9 cellular contexts compared by ENCODE assay signal in genomic region chr5:72248352-72249032, GRCh38.
DNase-seq lines count a peak whose midpoint lies in the region; ATAC-seq, FAIRE-seq and TF ChIP-seq lines count a peak whose summit lies in the region.
"Had no signal": no experiment of that assay in that cellular context is flagged by ENCODE, and none has a peak within 500 bp of the region (broad histone marks: within the 10 kb centered on the region; RNA-seq: fewer than 3 reads in every experiment).

No MANE protein-coding gene starts in this region.

- intact Hi-C loops in CD8-positive, alpha-beta T cell (cut with DNase I, micrococcal nuclease) = loop anchor here in 1 of 2 experiments (10.0 kb wide), 1 partner anchor 54 kb away; no protein-coding TSS in a partner anchor

- no peaks in the 10 kb centered on the region for H3K9me3 Mint-ChIP-seq in neural progenitor cell
- no peaks in the 10 kb centered on the region for H3K9me3 Mint-ChIP-seq in CD8-positive, alpha-beta T cell

- H3K27ac Mint-ChIP-seq in neural progenitor cell = peak overlapping the region; percentile 62
- no peak overlapping the region for H3K27ac Mint-ChIP-seq in CD8-positive, alpha-beta T cell

- H3K27ac ChIP-seq in neural progenitor cell = no peak overlapping the region
- H3K27ac ChIP-seq in CD8-positive, alpha-beta T cell (ENCODE audit: low read depth, low read length) = no peak overlapping the region

- H3K4me3 ChIP-seq in BE2C (ENCODE audit: low read depth, low read length) = no peak overlapping the region
- H3K4me3 ChIP-seq in neural progenitor cell = no peak overlapping the region
- no peak overlapping the region for H3K4me3 ChIP-seq in CD8-positive, alpha-beta T cell (ENCODE audit: low read depth, low read length)

- 0 out of 2 replicates have a peak, but pooled peaks cover 4% of the 10 kb centered on the region for H3K36me3 ChIP-seq in BE2C
- H3K36me3 ChIP-seq in neural progenitor cell = no peaks in the 10 kb centered on the region
- H3K36me3 ChIP-seq in CD8-positive, alpha-beta T cell (ENCODE audit: insufficient read depth, low read length) = no peaks in the 10 kb centered on the region

- H3K36me3 Mint-ChIP-seq in neural progenitor cell = peaks cover 4% of the 10 kb centered on the region
- H3K36me3 Mint-ChIP-seq in CD8-positive, alpha-beta T cell = peaks cover 9% of the 10 kb centered on the region

- H3K79me2 ChIP-seq in neural progenitor cell (ENCODE audit: low read depth) = peaks cover 43% of the 10 kb centered on the region

- H3K9ac ChIP-seq in neural progenitor cell = no peak overlapping the region

- CTCF ChIA-PET in CD8-positive, alpha-beta T cell (lab: Charles Lee) = interaction anchor here (0.8 kb wide), 1 partner anchor 14 kb away, joined by 3 read pairs; no protein-coding TSS in a partner anchor

- TF ChIP-seq CTCF in BE2C (IDR thresholded peaks at IDR 0.05; ENCODE audit: low read depth, low read length) (no peak), neural progenitor cell (IDR thresholded peaks at IDR 0.05) (no peak)
- TF ChIP-seq CTCF in CD8-positive, alpha-beta T cell (IDR thresholded peaks at IDR 0.05) = no peak

- peak overlapping the region; percentile 53 for H3K4me3 Mint-ChIP-seq in neural progenitor cell
- H3K4me3 Mint-ChIP-seq in CD8-positive, alpha-beta T cell = no peak overlapping the region

- H3F3A ChIP-seq in neural progenitor cell (ENCODE audit: low read depth) = peaks cover 26% of the 10 kb centered on the region

- H3K27me3 ChIP-seq in BE2C (no peaks in the 10 kb centered on the region), neural progenitor cell (no peaks in the 10 kb centered on the region)
- H3K27me3 ChIP-seq in CD8-positive, alpha-beta T cell (ENCODE audit: insufficient read depth, low read length) = no peaks in the 10 kb centered on the region

- H2AFZ ChIP-seq in neural progenitor cell (replicated peaks) = no peak overlapping the region

- H3K4me1 ChIP-seq in BE2C = peaks cover 30% of the 10 kb centered on the region
- H3K4me1 ChIP-seq in neural progenitor cell = peaks cover 66% of the 10 kb centered on the region
- H3K4me1 ChIP-seq in CD8-positive, alpha-beta T cell (ENCODE audit: insufficient read depth, low read length) = no peaks in the 10 kb centered on the region

- H3K4me2 ChIP-seq in neural progenitor cell = no peak overlapping the region

- H4K20me1 ChIP-seq in neural progenitor cell (ENCODE audit: low read depth) = peaks cover 38% of the 10 kb centered on the region

- no peak for ATAC-seq in GM21526 (IDR thresholded peaks at IDR 0.05; ENCODE audit: low FRiP score, unreplicated experiment)
- no peak for ATAC-seq in HG02678 (IDR thresholded peaks at IDR 0.05; ENCODE audit: unreplicated experiment)
- no peak for ATAC-seq in CD8-positive, alpha-beta T cell

- peak; percentile 21 for DNase-seq in BE2C
- DNase-seq in NCI-H226 = peak; percentile 24
- no peak for DNase-seq in neural progenitor cell (ENCODE audit: low spot score)
- DNase-seq in NCI-H128 (lab: John Stamatoyannopoulos, UW; ENCODE audit: unreplicated experiment) = no peak
- DNase-seq in CD8-positive, alpha-beta T cell = no peak
- DNase-seq: NCI-H2227 treated with DMSO at 0.1 percent for 48 hours had no signal

- POLR2A ChIA-PET in CD8-positive, alpha-beta T cell (lab: Charles Lee) = interaction anchor here (0.9 kb wide), 1 partner anchor 10 kb away, joined by 3 read pairs; no protein-coding TSS in a partner anchor

- peak; percentile 80 for FAIRE-seq in endometrium (lab: Jason Lieb, UNC)

- H3K27me3 Mint-ChIP-seq in neural progenitor cell (ENCODE audit: insufficient read depth, low read depth) = no peaks in the 10 kb centered on the region
- no peaks in the 10 kb centered on the region for H3K27me3 Mint-ChIP-seq in CD8-positive, alpha-beta T cell (ENCODE audit: low read depth)

- peaks cover 81% of the 10 kb centered on the region for H3K4me1 Mint-ChIP-seq in neural progenitor cell
- H3K4me1 Mint-ChIP-seq in CD8-positive, alpha-beta T cell (ENCODE audit: low read depth) = peaks cover 25% of the 10 kb centered on the region

- H3K9me3 ChIP-seq in BE2C (no peaks in the 10 kb centered on the region), neural progenitor cell (ENCODE audit: low read depth) (no peaks in the 10 kb centered on the region)
- H3K9me3 ChIP-seq in CD8-positive, alpha-beta T cell (ENCODE audit: low read length) = no peaks in the 10 kb centered on the region

Comparison
In these comparisons a context has a peak if more than half of its experiments do, and no peak if none do; other contexts are left out.
1. DNase-seq: peak in BE2C (single experiment) and NCI-H226 (single experiment); none in neural progenitor cell (single experiment), NCI-H128 (single experiment) and CD8-positive, alpha-beta T cell (0 of 7).